8 cellular contexts compared by ENCODE assay signal in the genomic region with DNA sequence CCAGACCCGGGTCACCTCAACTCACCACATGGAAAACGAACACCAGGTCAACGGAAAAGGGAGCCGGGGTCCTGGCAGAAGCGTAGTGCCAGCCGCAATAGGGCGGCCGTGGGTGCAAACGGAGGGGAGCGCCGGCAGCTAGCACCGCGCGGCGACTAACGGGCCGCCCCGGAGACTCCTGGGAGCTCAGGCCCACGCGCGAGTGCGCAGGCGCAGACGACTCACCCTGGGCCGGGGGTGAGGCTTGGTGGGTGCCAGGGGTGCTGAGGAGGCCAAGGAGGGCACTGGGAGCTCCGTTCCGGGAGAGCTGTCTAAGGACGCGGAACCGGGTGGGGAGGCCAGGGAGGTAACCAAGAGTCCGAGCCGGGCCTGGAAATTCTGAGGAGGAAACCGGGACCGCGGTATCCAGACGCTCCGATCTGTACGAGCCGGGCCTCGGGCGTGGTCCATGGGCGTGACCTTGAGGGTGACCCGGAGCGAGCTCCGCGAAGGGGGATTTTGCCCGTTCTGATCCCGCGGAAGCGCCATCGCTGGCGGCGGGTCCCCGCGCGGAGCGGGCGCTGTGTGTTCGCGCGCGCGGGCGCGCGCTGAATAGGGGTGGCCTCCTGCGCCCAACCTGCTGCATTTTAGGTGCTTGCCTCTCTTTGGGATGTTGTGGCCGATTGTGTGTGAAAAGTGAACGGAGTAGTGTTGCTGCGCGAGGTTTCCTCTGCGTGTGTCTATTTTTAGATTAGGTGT. TPM values are rescaled to one million over a fixed set of nuclear protein-coding genes. Genes with fewer than 3 reads are reported as not detected.
DNase-seq lines count a peak whose midpoint lies in the region; ATAC-seq lines count a peak whose summit lies in the region.

A gene (plus strand): TSS at position 213 of the 738 bp plus-strand sequence. CDS start 4,602 bp downstream, outside the sequence.

- H3K36me3 Mint-ChIP-seq in activated CD4-positive, alpha-beta T cell treated with anti-CD3 and anti-CD28 coated beads for 36 hours (ENCODE audit: low read depth): peaks cover 43% of the 10 kb centered on the region

- peak within 1 kb of the TSS; percentile 81 for H3K4me3 Mint-ChIP-seq in activated CD4-positive, alpha-beta T cell treated with anti-CD3 and anti-CD28 coated beads for 36 hours

- H3K27ac ChIP-seq in cingulate gyrus (ENCODE audit: low read depth, low read length): peak within 1 kb of the TSS; percentile 77

- peaks cover 20% of the 10 kb centered on the region for H3K4me1 Mint-ChIP-seq in activated CD4-positive, alpha-beta T cell treated with anti-CD3 and anti-CD28 coated beads for 36 hours

- POLR2A ChIA-PET in activated CD4-positive, alpha-beta T cell treated with anti-CD3 and anti-CD28 coated beads for 36 hours (lab: Charles Lee): interaction anchor here (0.7 to 1.5 kb wide), 4 partner anchors 32 to 1114 kb away, joined by 3 to 8 read pairs (median 6); a partner anchor contains a TSS

- CTCF ChIA-PET in activated CD4-positive, alpha-beta T cell treated with anti-CD3 and anti-CD28 coated beads for 36 hours (lab: Charles Lee): interaction anchor here (0.9 to 1.1 kb wide), 3 partner anchors 20 to 188 kb away, joined by 3 read pairs; a partner anchor contains a TSS

- peak within 1 kb of the TSS; percentile 91 for H3K27ac Mint-ChIP-seq in activated CD4-positive, alpha-beta T cell treated with anti-CD3 and anti-CD28 coated beads for 36 hours

- intact Hi-C loops in activated CD4-positive, alpha-beta T cell treated with anti-CD3 and anti-CD28 coated beads for 36 hours (cut with DNase I, micrococcal nuclease): loop anchor here (1.0 to 10.0 kb wide), 11 partner anchors 32 to 765 kb away; a partner anchor contains a TSS

- H3K27me3 Mint-ChIP-seq in activated CD4-positive, alpha-beta T cell treated with anti-CD3 and anti-CD28 coated beads for 36 hours: no peaks in the 10 kb centered on the region

- peak; percentile 71 for ATAC-seq in GM21723 (IDR thresholded peaks at IDR 0.05; ENCODE audit: unreplicated experiment)
- peak; percentile 86 for ATAC-seq in activated CD4-positive, alpha-beta T cell treated with anti-CD3 and anti-CD28 coated beads for 36 hours

- peak; percentile 68 for DNase-seq in DMS53 (lab: John Stamatoyannopoulos, UW)
- DNase-seq in NCI-H1092 (lab: John Stamatoyannopoulos, UW): peak; percentile 50
- peak; percentile 94 for DNase-seq in activated CD4-positive, alpha-beta T cell treated with anti-CD3 and anti-CD28 coated beads for 36 hours
- peak; percentile 94 for DNase-seq in left kidney (ENCODE audit: low read depth, low spot score)
- DNase-seq in stimulated activated CD4-positive, alpha-beta T cell treated with anti-CD3 and anti-CD28 coated beads, Interleukin-1b, Interleukin-23, amount 100 ng/mL, for 4 hours (ENCODE audit: low read depth in 2 of 2): peak; percentile 85 to 93
- no peak for DNase-seq in SIG-M5 (lab: John Stamatoyannopoulos, UW)

- peaks cover 9% of the 10 kb centered on the region for H3K9me3 Mint-ChIP-seq in activated CD4-positive, alpha-beta T cell treated with anti-CD3 and anti-CD28 coated beads for 36 hours (ENCODE audit: low read depth)

RNA-seq across cellular contexts. Expression of the gene that starts here (rescaled TPM):
- total RNA-seq in activated CD4-positive, alpha-beta T cell treated with anti-CD3 and anti-CD28 coated beads for 36 hours: 10 to 100 TPM; 14.9 to 20.0 TPM
